18 cellular contexts compared by ENCODE assay signal in genomic region chr6:153301602-153302001, GRCh38.
A peak's percentile ranks its signal among the peaks of the same experiment; 100 is the strongest.
DNase-seq lines count a peak whose midpoint lies in the region; ATAC-seq and TF ChIP-seq lines count a peak whose summit lies in the region.
"Had no signal": no experiment of that assay in that cellular context is flagged by ENCODE, and none has a peak within 500 bp of the region (broad histone marks: within the 10 kb centered on the region; RNA-seq: fewer than 3 reads in every experiment).

No MANE protein-coding gene starts in this region.

- H2AFZ ChIP-seq in PC-3 (ENCODE audit: low read length), result no peak overlapping the region

- DNase-seq in Daoy (ENCODE audit: low read depth), result peak; percentile 43
- peak; percentile 7 for DNase-seq in PC-3
- DNase-seq in DMS79 treated with DMSO at 0.1 percent for 48 hours (lab: John Stamatoyannopoulos, UW), result no peak
- no peak for DNase-seq in kidney tubule cell (ENCODE audit: low spot score)
- DNase-seq in T-helper 17 cell, result no peak
- DNase-seq: activated CD4-positive, alpha-beta T cell treated with anti-CD3 and anti-CD28 coated beads, Interleukin-2, amount 10 ng/mL, durations not matched to agents 24 days and 14 days; caudate nucleus; Kasumi-1; left ventricle myocardium superior; naive B cell; NCI-H1930; NCI-H526 treated with DMSO at 0.1 percent for 48 hours; spleen; T-helper 9 cell; uterus had no signal

- no peak overlapping the region for H3K4me3 ChIP-seq in PC-3 (ENCODE audit: low read length)
- H3K4me3 ChIP-seq: spleen, uterus had no signal

- H3K79me2 ChIP-seq in PC-3 (ENCODE audit: low read length), result no peaks in the 10 kb centered on the region

- no peaks in the 10 kb centered on the region for H3K4me1 Mint-ChIP-seq in T-helper 17 cell
- H3K4me1 Mint-ChIP-seq: activated CD4-positive, alpha-beta T cell treated with anti-CD3 and anti-CD28 coated beads, Interleukin-2, amount 10 ng/mL, durations not matched to agents 24 days and 14 days; naive B cell had no signal

- H3K9me3 ChIP-seq in PC-3 (ENCODE audit: low read length) (no peaks in the 10 kb centered on the region), T-helper 17 cell (ENCODE audit: control insufficient read depth, low read length, poor library complexity, severe bottlenecking) (no peaks in the 10 kb centered on the region)
- H3K9me3 ChIP-seq: spleen, uterus had no signal

- no peaks in the 10 kb centered on the region for H3K36me3 Mint-ChIP-seq in T-helper 17 cell (ENCODE audit: low read depth)
- H3K36me3 Mint-ChIP-seq: naive B cell had no signal

- no peaks in the 10 kb centered on the region for H3K36me3 ChIP-seq in PC-3 (ENCODE audit: low read depth, low read length)
- H3K36me3 ChIP-seq: spleen, uterus had no signal

- no peak overlapping the region for H3K9ac ChIP-seq in PC-3 (ENCODE audit: low read length)

- H3F3A ChIP-seq in PC-3 (ENCODE audit: low read length, unreplicated experiment), result no peaks in the 10 kb centered on the region

- no peaks in the 10 kb centered on the region for H4K20me1 ChIP-seq in PC-3 (ENCODE audit: low read length)

- no peak overlapping the region for H3K27ac Mint-ChIP-seq in T-helper 17 cell
- H3K27ac Mint-ChIP-seq: activated CD4-positive, alpha-beta T cell treated with anti-CD3 and anti-CD28 coated beads, Interleukin-2, amount 10 ng/mL, durations not matched to agents 24 days and 14 days; naive B cell had no signal

- POLR2A ChIA-PET in PC-3 (lab: Charles Lee; ENCODE audit: unreplicated experiment), result no interaction called here

- no peak overlapping the region for H3K4me2 ChIP-seq in PC-3 (ENCODE audit: low read length)

- no TSS peak for BruUV-seq in PC-3 (replicated peaks; lab: Mats Ljungman, UMichigan)

- ATAC-seq in GM18867 (IDR thresholded peaks at IDR 0.05; ENCODE audit: unreplicated experiment) (peak; percentile 72), HG02798 (IDR thresholded peaks at IDR 0.05; ENCODE audit: poor library complexity, unreplicated experiment) (peak; percentile 65), PC-3 (no peak), HG02678 (IDR thresholded peaks at IDR 0.05; ENCODE audit: unreplicated experiment) (no peak), T-helper 17 cell (no peak)
- ATAC-seq: left ventricle myocardium superior had no signal

- H3K27ac ChIP-seq in PC-3 (ENCODE audit: low read length), result no peak overlapping the region
- H3K27ac ChIP-seq: spleen, uterus had no signal

- H3K27me3 Mint-ChIP-seq in T-helper 17 cell, result no peaks in the 10 kb centered on the region
- H3K27me3 Mint-ChIP-seq: activated CD4-positive, alpha-beta T cell treated with anti-CD3 and anti-CD28 coated beads, Interleukin-2, amount 10 ng/mL, durations not matched to agents 24 days and 14 days; naive B cell had no signal

- H3K4me1 ChIP-seq in PC-3 (ENCODE audit: insufficient read depth, low read length), result no peaks in the 10 kb centered on the region
- H3K4me1 ChIP-seq: spleen, uterus had no signal

- CTCF ChIA-PET in PC-3 (lab: Charles Lee), result no interaction called here

- TF ChIP-seq CTCF in PC-3 (conservative IDR thresholded peaks at IDR 0.05; ENCODE audit: low read depth, low read length), result no peak

- no peaks in the 10 kb centered on the region for H3K9me2 ChIP-seq in PC-3 (replicated peaks; ENCODE audit: low read length)

- intact Hi-C loops in PC-3 (cut with micrococcal nuclease), result no loop called here

- no peak overlapping the region for H3K4me3 Mint-ChIP-seq in T-helper 17 cell
- H3K4me3 Mint-ChIP-seq: activated CD4-positive, alpha-beta T cell treated with anti-CD3 and anti-CD28 coated beads, Interleukin-2, amount 10 ng/mL, durations not matched to agents 24 days and 14 days; naive B cell had no signal

- H3K27me3 ChIP-seq in PC-3 (ENCODE audit: low read length), result peaks cover 17% of the 10 kb centered on the region
- H3K27me3 ChIP-seq: spleen, uterus had no signal

Comparison
In these comparisons a context has a peak if more than half of its experiments do, and no peak if none do; other contexts are left out.
1. DNase-seq: peak in Daoy (single experiment) and PC-3 (single experiment); none in DMS79 treated with DMSO at 0.1 percent for 48 hours (single experiment), kidney tubule cell (single experiment) and T-helper 17 cell (0 of 3).
2. ATAC-seq: peak in GM18867 (single experiment) and HG02798 (single experiment); none in PC-3 (single experiment), HG02678 (single experiment) and T-helper 17 cell (single experiment).